ENCODE assay signal across 8 cellular contexts in the genomic region with DNA sequence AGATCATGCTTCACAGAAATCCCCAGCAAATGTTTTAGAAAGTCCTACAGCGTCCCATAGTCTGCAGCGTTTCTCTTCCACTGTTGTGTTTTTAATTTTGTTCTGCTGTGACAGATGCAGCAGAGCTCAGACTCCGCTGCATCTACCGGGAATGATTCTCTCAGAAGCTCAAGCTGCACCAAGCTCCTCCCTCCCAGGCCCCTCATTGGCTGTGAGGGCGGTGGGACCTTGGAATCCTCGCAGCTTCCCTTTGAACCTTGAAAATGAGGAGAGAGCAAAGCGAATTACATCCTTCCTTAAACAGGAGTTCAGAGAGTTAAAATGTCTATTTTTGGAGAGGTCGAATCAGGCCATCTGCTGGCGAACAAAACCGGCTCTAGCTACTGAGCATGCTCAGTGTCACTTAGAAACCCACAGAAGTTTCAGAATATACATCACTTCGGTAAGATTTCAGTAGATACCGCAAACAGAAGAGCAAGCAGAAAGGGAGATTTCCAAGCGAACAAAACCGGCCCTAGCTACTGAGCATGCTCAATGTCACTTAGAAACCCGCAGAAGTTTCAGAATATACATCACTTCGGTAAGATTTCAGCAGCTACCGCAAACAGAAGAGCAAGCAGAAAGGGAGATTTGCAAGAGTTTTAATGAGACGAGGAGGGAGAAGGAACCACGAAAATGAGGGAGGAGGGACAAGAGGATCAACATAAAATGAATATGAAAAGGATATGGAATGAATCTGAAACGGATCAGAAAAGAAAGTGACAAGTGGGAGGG. TPM values are rescaled to one million over a fixed set of nuclear protein-coding genes. Genes with fewer than 3 reads are reported as not detected.
DNase-seq lines count a peak whose midpoint lies in the region; ATAC-seq lines count a peak whose summit lies in the region.

Gene ABCD2, minus strand, starts transcription at position 144 of the 774 bp plus-strand sequence. CDS start 188 bp downstream, outside the sequence.

- ATAC-seq in GM18502 (IDR thresholded peaks at IDR 0.05; ENCODE audit: poor library complexity, unreplicated experiment): peak; percentile 77
- ATAC-seq in HG02759 (IDR thresholded peaks at IDR 0.05; ENCODE audit: unreplicated experiment): peak; percentile 82
- ATAC-seq in sciatic nerve: peak; percentile 97

- intact Hi-C loops in T-helper 2 cell treated with Interferon-gamma antibody and Interleukin-4, amounts not matched to agents 100 ng/mL and 5 ng/mL, for 36 hours (cut with micrococcal nuclease): loop anchor here (1.0 to 10.0 kb wide), 9 partner anchors 9 to 487 kb away; partner anchors contain the start of genes KIF21A and SLC2A13
- intact Hi-C loops in sciatic nerve (cut with DNase I): no loop called here

- DNase-seq in NCI-H128 (lab: John Stamatoyannopoulos, UW; ENCODE audit: unreplicated experiment) (peak; percentile 10), astrocyte of the hippocampus (ENCODE audit: low read depth, low spot score) (peak; percentile 87), hypothalamus (lab: John Stamatoyannopoulos, UW) (peak in 50 of 51 donors; percentile 7 to 89 (median 66)), sciatic nerve (ENCODE audit: low spot score) (peak; percentile 68), GF-D8 (lab: John Stamatoyannopoulos, UW) (no peak)

RNA-seq across cellular contexts. Expression of gene ABCD2, which starts in this region (rescaled TPM):
- 19.3 and 20.2 TPM in 2 replicates for total RNA-seq in T-helper 2 cell treated with Interferon-gamma antibody and Interleukin-4, amounts not matched to agents 100 ng/mL and 5 ng/mL, for 36 hours
- total RNA-seq in sciatic nerve: 1.5 TPM
